1 cellular context compared by ENCODE assay signal in genomic region chr22:36080281-36080680, GRCh38. TPM values are rescaled to one million over a fixed set of nuclear protein-coding genes. Genes with fewer than 3 reads are reported as not detected.
"Had no signal": no experiment of that assay in that cellular context is flagged by ENCODE, and none has a peak within 500 bp of the region (broad histone marks: within the 10 kb centered on the region; RNA-seq: fewer than 3 reads in every experiment).

No MANE protein-coding gene starts in this region.

RNA-seq across cellular contexts. Expression of gene RBFOX2, which starts 51.7 kb away (rescaled TPM):
- total RNA-seq: activated B cell treated with CpG ODN at 0.5 μM for 24 hours had no signal
